Comparison of ENCODE assay signal across 8 cellular contexts in the genomic region with DNA sequence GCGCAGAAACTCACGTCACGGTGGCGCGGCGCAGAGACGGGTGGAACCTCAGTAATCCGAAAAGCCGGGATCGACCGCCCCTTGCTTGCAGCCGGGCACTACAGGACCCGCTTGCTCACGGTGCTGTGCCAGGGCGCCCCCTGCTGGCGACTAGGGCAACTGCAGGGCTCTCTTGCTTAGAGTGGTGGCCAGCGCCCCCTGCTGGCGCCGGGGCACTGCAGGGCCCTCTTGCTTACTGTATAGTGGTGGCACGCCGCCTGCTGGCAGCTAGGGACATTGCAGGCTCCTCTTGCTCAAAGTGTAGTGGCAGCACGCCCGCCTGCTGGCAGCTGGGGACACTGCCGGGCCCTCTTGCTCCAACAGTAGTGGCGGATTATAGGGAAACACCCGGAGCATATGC. TPM values are rescaled to one million over a fixed set of nuclear protein-coding genes. Genes with fewer than 3 reads are reported as not detected.
A peak's percentile ranks its signal among the peaks of the same experiment; 100 is the strongest.
DNase-seq lines count a peak whose midpoint lies in the region; ATAC-seq and TF ChIP-seq lines count a peak whose summit lies in the region.
"Not testable (repeated sequence)": the region's sequence is repeated elsewhere in the genome, so short reads cannot be mapped to it uniquely, and the experiment has no call there.

No MANE protein-coding gene starts in this region.

- H3K9me3 ChIP-seq in hepatocyte (ENCODE audit: low read depth); gastrocnemius medialis: not testable (repeated sequence)

- in situ Hi-C loops in gastrocnemius medialis (cut with MboI; ENCODE audit: low sequenced_read_pairs in 4 of 4): not testable (repeated sequence)

- not testable (repeated sequence) for H3K36me3 Mint-ChIP-seq in brain

- H3K27me3 ChIP-seq in hepatocyte, gastrocnemius medialis: not testable (repeated sequence)

- DNase-seq in DMS53 (lab: John Stamatoyannopoulos, UW) (peak; percentile 83), NCI-H1436 treated with DMSO at 0.1 percent for 48 hours (lab: John Stamatoyannopoulos, UW) (peak; percentile 0), SHP77 treated with DMSO at 0.1 percent for 48 hours (lab: John Stamatoyannopoulos, UW) (peak; percentile 27), gastrocnemius medialis (peak; percentile 90 to 99), substantia nigra (lab: John Stamatoyannopoulos, UW) (peak in 34 of 49 donors; percentile 5 to 99 (median 89))
- peak; percentile 74 to 76 for DNase-seq in activated CD8-positive, alpha-beta memory T cell treated with anti-CD3 and anti-CD28 coated beads for 1 hour (ENCODE audit: extremely low read depth in 1 of 2, low read depth in 1 of 2)
- not testable (repeated sequence) for DNase-seq in hepatocyte (ENCODE audit: low spot score)

- H3K79me2 ChIP-seq in hepatocyte: not testable (repeated sequence)

- TF ChIP-seq CTCF in brain (conservative IDR thresholded peaks at IDR 0.05) (peak; percentile 51 to 52), hepatocyte (IDR thresholded peaks at IDR 0.05; ENCODE audit: poor library complexity) (peak; percentile 35), gastrocnemius medialis (IDR thresholded peaks at IDR 0.05 in 4 of 5, conservative IDR thresholded peaks at IDR 0.05 in 1 of 5) (peak in 3 of 5 experiments; percentile 28 to 54 (median 44))

- not testable (repeated sequence) for TF ChIP-seq POLR2A in gastrocnemius medialis (IDR thresholded peaks at IDR 0.05)

- intact Hi-C loops in gastrocnemius medialis (cut with DNase I; ENCODE audit: low total_unique reads): not testable (repeated sequence)

- peak overlapping the region in 3 of 5 experiments; percentile 39 to 83 (median 55) for H3K4me3 Mint-ChIP-seq in brain

- H3K4me1 ChIP-seq in hepatocyte (ENCODE audit: insufficient read depth); gastrocnemius medialis: not testable (repeated sequence)

- H3K27ac Mint-ChIP-seq in brain: not testable (repeated sequence)

- not testable (repeated sequence) for H3K4me1 Mint-ChIP-seq in brain

- H3K4me3 ChIP-seq in hepatocyte, gastrocnemius medialis: not testable (repeated sequence)

- not testable (repeated sequence) for H2AFZ ChIP-seq in hepatocyte

- not testable (repeated sequence) for H3K4me2 ChIP-seq in hepatocyte

- not testable (repeated sequence) for H3K27me3 Mint-ChIP-seq in brain

- WGBS in hepatocyte (ENCODE audit: low lambda C conversion rate, missing lambda C conversion rate): 21% methylated on average over 7 of the region's 26 CpGs

- H3K9me2 ChIP-seq in hepatocyte (replicated peaks; ENCODE audit: insufficient read depth): not testable (repeated sequence)

- peak in 1 of 2 donors; percentile 24 for ATAC-seq in gastrocnemius medialis

- H4K20me1 ChIP-seq in hepatocyte (ENCODE audit: insufficient read depth, poor library complexity, severe bottlenecking): not testable (repeated sequence)

- not testable (repeated sequence) for H3K9me3 Mint-ChIP-seq in brain

- not testable (repeated sequence) for H3K36me3 ChIP-seq in hepatocyte (replicated peaks; ENCODE audit: insufficient read depth, low read depth); gastrocnemius medialis

- not testable (repeated sequence) for H3K27ac ChIP-seq in hepatocyte; gastrocnemius medialis; substantia nigra (ENCODE audit: low read depth, low read length, poor library complexity, severe bottlenecking)

RNA-seq across cellular contexts. Expression of gene POLR3K, which starts 42.6 kb away (rescaled TPM):
- polyA plus RNA-seq in brain (ENCODE audit: insufficient read depth, low read depth, low replicate concordance) (27.6 TPM), hepatocyte (12.1 and 12.5 TPM in 2 replicates)
- total RNA-seq in hepatocyte (2.7 and 2.8 TPM in 2 replicates), gastrocnemius medialis (1 to 10 TPM; 2.2 to 3.7 (median 2.9) TPM)

RNA-seq across cellular contexts. Expression of gene SNRNP25, which starts 42.9 kb away (rescaled TPM):
- polyA plus RNA-seq in brain (ENCODE audit: insufficient read depth, low read depth, low replicate concordance) (95.9 TPM), hepatocyte (35.3 and 43.1 TPM in 2 replicates)
- total RNA-seq in hepatocyte (18.2 and 18.3 TPM in 2 replicates), gastrocnemius medialis (10 to 100 TPM; 42.8 to 77.6 (median 69.7) TPM)
